In genomic region chr21:37430184-37430821, GRCh38 we compare ENCODE assay signal across 1 cellular context.
TF ChIP-seq lines count a peak whose summit lies in the region.

No MANE protein-coding gene starts in this region.

TF ChIP-seq in H1, 55 proteins besides CTCF, POLR2A, EP300 and RAD21 (continued from another document):
- TF ChIP-seq KDM4A (IDR thresholded peaks at IDR 0.05; ENCODE audit: low read depth, low read length, severe bottlenecking) (no peak), RBBP5 (IDR thresholded peaks at IDR 0.05; ENCODE audit: borderline replicate concordance, low read depth, low read length) (no peak)
- TF ChIP-seq, protein P1, sequence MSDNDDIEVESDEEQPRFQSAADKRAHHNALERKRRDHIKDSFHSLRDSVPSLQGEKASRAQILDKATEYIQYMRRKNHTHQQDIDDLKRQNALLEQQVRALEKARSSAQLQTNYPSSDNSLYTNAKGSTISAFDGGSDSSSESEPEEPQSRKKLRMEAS (IDR thresholded peaks at IDR 0.05): no peak
